Comparison of ENCODE assay signal across 9 cellular contexts in the genomic region with DNA sequence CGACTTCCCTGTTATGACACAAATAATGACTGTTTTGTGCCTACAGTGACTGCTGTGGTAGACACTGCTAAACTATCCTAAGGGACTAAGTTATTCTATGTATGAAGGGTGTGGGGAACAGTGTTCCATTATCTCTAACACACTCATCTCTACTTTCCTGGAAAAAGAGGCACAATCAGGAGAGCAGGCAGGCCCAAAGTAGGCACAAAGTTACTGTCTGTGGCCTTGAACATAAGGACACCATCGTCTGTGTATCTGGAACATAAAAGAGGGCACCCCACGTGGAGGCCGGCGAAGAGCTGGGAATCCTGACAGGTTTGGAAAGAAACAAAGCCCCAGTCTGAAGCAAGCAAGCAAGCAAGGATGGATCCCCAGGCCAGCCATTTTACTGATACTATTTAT. TPM values are rescaled to one million over a fixed set of nuclear protein-coding genes. Genes with fewer than 3 reads are reported as not detected.
DNase-seq lines count a peak whose midpoint lies in the region; ATAC-seq, FAIRE-seq and TF ChIP-seq lines count a peak whose summit lies in the region.
"Had no signal": no experiment of that assay in that cellular context is flagged by ENCODE, and none has a peak within 500 bp of the region (broad histone marks: within the 10 kb centered on the region; RNA-seq: fewer than 3 reads in every experiment).

No MANE protein-coding gene starts in this region.

- peaks cover 0 to 25% of the 10 kb centered on the region in 2 experiments for H3K36me3 ChIP-seq in mesenchymal stem cell (ENCODE audit: control insufficient read depth in 1 of 2, insufficient read depth in 2 of 2, low read depth in 1 of 2, low read length in 2 of 2)

- peak overlapping the region; percentile 99 for H3K4me3 Mint-ChIP-seq in activated T-helper 1 cell treated with anti-CD3 and anti-CD28 coated beads, Interleukin-12 subunit alpha, Interleukin-12 subunit beta, Interleukin-2, Interleukin-4 antibody, amounts not matched to agents 30 ng/mL and 10 ng/mL and 1 ng/mL, durations not matched to agents 14 hours and 24 hours and 36 hours

- no peaks in the 10 kb centered on the region for H3K27me3 ChIP-seq in mesenchymal stem cell (ENCODE audit: control insufficient read depth in 1 of 2, insufficient read depth in 1 of 2, low read length in 2 of 2)

- H3K14ac ChIP-seq in mesenchymal stem cell (ENCODE audit: low read length in 2 of 2): no peak overlapping the region

- no peak overlapping the region for H2BK120ac ChIP-seq in mesenchymal stem cell (ENCODE audit: low read depth, low read length)

- no peak overlapping the region for H2BK12ac ChIP-seq in mesenchymal stem cell (ENCODE audit: low read length in 2 of 2)

- no peak overlapping the region for H3K27ac ChIP-seq in A549
- no peak overlapping the region for H3K27ac ChIP-seq in mesenchymal stem cell (ENCODE audit: low read length, poor library complexity, severe bottlenecking)
- H3K27ac ChIP-seq: epithelial cell of prostate had no signal

- no peak for DNase-seq in A549 (ENCODE audit: low read depth in 1 of 2, low spot score in 1 of 2)
- peak; percentile 25 for DNase-seq in G401 (ENCODE audit: low spot score)
- no peak for DNase-seq in activated T-helper 1 cell treated with anti-CD3 and anti-CD28 coated beads, Interleukin-12 subunit alpha, Interleukin-12 subunit beta, Interleukin-2, Interleukin-4 antibody, amounts not matched to agents 30 ng/mL and 10 ng/mL and 1 ng/mL, durations not matched to agents 14 hours and 24 hours and 36 hours (ENCODE audit: low spot score)
- peak; percentile 7 for DNase-seq in mesenchymal stem cell
- DNase-seq in NCI-H2029 treated with DMSO at 0.1 percent for 48 hours (lab: John Stamatoyannopoulos, UW): no peak
- no peak for DNase-seq in D721Med (ENCODE audit: insufficient read length, low spot score)
- DNase-seq in epidermal melanocyte (ENCODE audit: insufficient read length, low spot score): no peak

- H3K9me3 ChIP-seq in A549: no peaks in the 10 kb centered on the region
- H3K9me3 ChIP-seq in mesenchymal stem cell (ENCODE audit: control insufficient read depth, low read length): no peaks in the 10 kb centered on the region

- in situ Hi-C loops in G401 (cut with HindIII; ENCODE audit: low sequenced_read_pairs): no loop called here

- POLR2A ChIA-PET in A549 (lab: Yijun Ruan, JAX): interaction anchor here (0.7 kb wide), 1 partner anchor 169 kb away, joined by 4 read pairs; no protein-coding TSS in a partner anchor

- peaks cover 20% of the 10 kb centered on the region for H3K27me3 Mint-ChIP-seq in activated T-helper 1 cell treated with anti-CD3 and anti-CD28 coated beads, Interleukin-12 subunit alpha, Interleukin-12 subunit beta, Interleukin-2, Interleukin-4 antibody, amounts not matched to agents 30 ng/mL and 10 ng/mL and 1 ng/mL, durations not matched to agents 14 hours and 24 hours and 36 hours (ENCODE audit: insufficient read depth)

- H3K9ac ChIP-seq in mesenchymal stem cell (ENCODE audit: low read length): peak overlapping the region; percentile 2

- H3K9me3 Mint-ChIP-seq in activated T-helper 1 cell treated with anti-CD3 and anti-CD28 coated beads, Interleukin-12 subunit alpha, Interleukin-12 subunit beta, Interleukin-2, Interleukin-4 antibody, amounts not matched to agents 30 ng/mL and 10 ng/mL and 1 ng/mL, durations not matched to agents 14 hours and 24 hours and 36 hours: no peaks in the 10 kb centered on the region

- CTCF ChIA-PET in A549 (lab: Yijun Ruan, JAX): interaction anchor here (0.6 to 4.8 kb wide), 8 partner anchors 10 to 120 kb away, joined by 3 to 37 read pairs (median 4); no protein-coding TSS in a partner anchor

- H3K4me2 ChIP-seq in A549 (peak overlapping the region; percentile 98), mesenchymal stem cell (ENCODE audit: low read length, poor library complexity, severe bottlenecking) (no peak overlapping the region)

- H3K79me1 ChIP-seq in mesenchymal stem cell (replicated peaks; ENCODE audit: low read length, poor library complexity, severe bottlenecking): peaks cover 22% of the 10 kb centered on the region

- TF ChIP-seq RAD21 in A549 (conservative IDR thresholded peaks at IDR 0.05 in 1 of 2, IDR thresholded peaks at IDR 0.05 in 1 of 2): no peak

- TF ChIP-seq CTCF in A549 (IDR thresholded peaks at IDR 0.05) (no peak), D721Med (IDR thresholded peaks at IDR 0.05; ENCODE audit: insufficient read depth, missing control alignments) (no peak)

- ATAC-seq in A549: no peak
- no peak for ATAC-seq in GM19463 (IDR thresholded peaks at IDR 0.05; ENCODE audit: unreplicated experiment)

- H3K4me1 ChIP-seq in A549 (peaks cover 9% of the 10 kb centered on the region; the same call in 2 of the 3 replicates), mesenchymal stem cell (ENCODE audit: control insufficient read depth, insufficient read depth, low read depth, low read length) (peaks cover 9% of the 10 kb centered on the region)

- no peak overlapping the region for H2BK15ac ChIP-seq in mesenchymal stem cell (ENCODE audit: low read depth, poor library complexity, severe bottlenecking)

- H2BK5ac ChIP-seq in mesenchymal stem cell (ENCODE audit: low read depth, low read length, poor library complexity, severe bottlenecking): no peak overlapping the region

- H2AK5ac ChIP-seq in mesenchymal stem cell (ENCODE audit: low read length, severe bottlenecking): no peak overlapping the region

- no peak overlapping the region for H3K4ac ChIP-seq in mesenchymal stem cell (ENCODE audit: low read depth in 1 of 2, low read length in 2 of 2)

- 82% methylated on average over 5 of the region's 5 CpGs for WGBS in A549 (ENCODE audit: missing lambda C conversion rate)
- WGBS in mesenchymal stem cell: 90% methylated on average over 4 of the region's 5 CpGs

- no peak overlapping the region for H4K8ac ChIP-seq in mesenchymal stem cell (ENCODE audit: low read length)

- no peak overlapping the region for H3K23ac ChIP-seq in mesenchymal stem cell (ENCODE audit: low read length in 2 of 2)

- intact Hi-C loops in activated T-helper 1 cell treated with anti-CD3 and anti-CD28 coated beads, Interleukin-12 subunit alpha, Interleukin-12 subunit beta, Interleukin-2, Interleukin-4 antibody, amounts not matched to agents 30 ng/mL and 10 ng/mL and 1 ng/mL, durations not matched to agents 14 hours and 24 hours and 36 hours (cut with micrococcal nuclease): loop anchor here (2.0 to 5.0 kb wide), 6 partner anchors 273 to 1266 kb away; a partner anchor contains a TSS

- peaks cover 25% of the 10 kb centered on the region for H3K4me1 Mint-ChIP-seq in activated T-helper 1 cell treated with anti-CD3 and anti-CD28 coated beads, Interleukin-12 subunit alpha, Interleukin-12 subunit beta, Interleukin-2, Interleukin-4 antibody, amounts not matched to agents 30 ng/mL and 10 ng/mL and 1 ng/mL, durations not matched to agents 14 hours and 24 hours and 36 hours (ENCODE audit: low read depth)

- H2AFZ ChIP-seq in mesenchymal stem cell (ENCODE audit: low read depth, low read length): no peak overlapping the region

- no peak for TF ChIP-seq POLR2A in A549 (IDR thresholded peaks at IDR 0.05; ENCODE audit: low read length)

- H3K4me3 ChIP-seq in A549 (peak overlapping the region; percentile 93; the same call in 2 of the 3 replicates), mesenchymal stem cell (ENCODE audit: insufficient read depth in 1 of 2, low read depth in 1 of 2, low read length in 2 of 2) (peak overlapping the region in 1 of 2 experiments; percentile 100)

- no peak overlapping the region for H4K91ac ChIP-seq in mesenchymal stem cell (ENCODE audit: low read length)

- no peak overlapping the region for H3K27ac Mint-ChIP-seq in activated T-helper 1 cell treated with anti-CD3 and anti-CD28 coated beads, Interleukin-12 subunit alpha, Interleukin-12 subunit beta, Interleukin-2, Interleukin-4 antibody, amounts not matched to agents 30 ng/mL and 10 ng/mL and 1 ng/mL, durations not matched to agents 14 hours and 24 hours and 36 hours

- H3K18ac ChIP-seq in mesenchymal stem cell (ENCODE audit: low read depth in 1 of 2, low read length in 2 of 2): no peak overlapping the region

- TF ChIP-seq EP300 in A549 (IDR thresholded peaks at IDR 0.05): no peak

- FAIRE-seq in A549 (lab: Jason Lieb, UNC) (no peak), D721Med (lab: Jason Lieb, UNC) (no peak)

- peaks cover 8% of the 10 kb centered on the region for H3K36me3 Mint-ChIP-seq in activated T-helper 1 cell treated with anti-CD3 and anti-CD28 coated beads, Interleukin-12 subunit alpha, Interleukin-12 subunit beta, Interleukin-2, Interleukin-4 antibody, amounts not matched to agents 30 ng/mL and 10 ng/mL and 1 ng/mL, durations not matched to agents 14 hours and 24 hours and 36 hours (ENCODE audit: low read depth)

RNA-seq across cellular contexts. Expression of a gene that starts 1.5 kb away (rescaled TPM):
- 19.1 and 20.7 TPM in 2 replicates for polyA plus RNA-seq in A549 (2011; rRNA removed)
- polyA plus RNA-seq in A549 (2012; cell fraction: cytosol; rRNA removed): 9.4 and 10.1 TPM in 2 replicates
- polyA plus RNA-seq in A549 (2012; cell fraction: nucleus; rRNA removed): 30.4 and 44.7 TPM in 2 replicates
- polyA plus RNA-seq in A549 (2017; fragmentation: RNase III; extraction: RNeasy Plus Mini Kit Qiagen cat#74134 plus additional on column Dnase treatment): 13.3 to 15.5 TPM (median 14.2 TPM) in 3 replicates
- polyA minus RNA-seq in A549 (2011; rRNA and poly(A)+ RNA removed): 11.5 and 13.9 TPM in 2 replicates
- total RNA-seq in G401 (2014; rRNA removed; shearing (Covaris generic)): 7.4 and 8.6 TPM in 2 replicates
- total RNA-seq in activated T-helper 1 cell treated with anti-CD3 and anti-CD28 coated beads, Interleukin-12 subunit alpha, Interleukin-12 subunit beta, Interleukin-2, Interleukin-4 antibody, amounts not matched to agents 30 ng/mL and 10 ng/mL and 1 ng/mL, durations not matched to agents 14 hours and 24 hours and 36 hours: 18.0 and 18.7 TPM in 2 replicates
- polyA plus RNA-seq in mesenchymal stem cell (2013, experiment 1 of 2): 14.0 TPM
- polyA plus RNA-seq in mesenchymal stem cell (2013, experiment 2 of 2): 13.5 TPM

RNA-seq across cellular contexts. Expression of a gene that starts 15.4 kb away (rescaled TPM):
- polyA plus RNA-seq in A549 (2011; rRNA removed): not detected in 2 replicates
- not detected in 2 replicates for polyA plus RNA-seq in A549 (2012; cell fraction: cytosol; rRNA removed)
- not detected in 2 replicates for polyA plus RNA-seq in A549 (2012; cell fraction: nucleus; rRNA removed)
- polyA plus RNA-seq in A549 (2017; fragmentation: RNase III; extraction: RNeasy Plus Mini Kit Qiagen cat#74134 plus additional on column Dnase treatment): not detected in 3 replicates
- not detected in 2 replicates for polyA minus RNA-seq in A549 (2011; rRNA and poly(A)+ RNA removed)
- total RNA-seq in G401 (2014; rRNA removed; shearing (Covaris generic)): not detected in 2 replicates
- total RNA-seq in activated T-helper 1 cell treated with anti-CD3 and anti-CD28 coated beads, Interleukin-12 subunit alpha, Interleukin-12 subunit beta, Interleukin-2, Interleukin-4 antibody, amounts not matched to agents 30 ng/mL and 10 ng/mL and 1 ng/mL, durations not matched to agents 14 hours and 24 hours and 36 hours: not detected in 2 replicates
- polyA plus RNA-seq in mesenchymal stem cell (2013, experiment 1 of 2): not detected
- polyA plus RNA-seq in mesenchymal stem cell (2013, experiment 2 of 2): not detected

RNA-seq across cellular contexts. Expression of a gene that starts 36.7 kb away (rescaled TPM):
- polyA plus RNA-seq in A549 (2011; rRNA removed) (not detected in 2 replicates), A549 (2017; fragmentation: RNase III; extraction: RNeasy Plus Mini Kit Qiagen cat#74134 plus additional on column Dnase treatment) (not detected in 3 replicates)
- polyA plus RNA-seq in A549 (2012; cell fraction: cytosol; rRNA removed): not detected in 2 replicates
- not detected in 2 replicates for polyA plus RNA-seq in A549 (2012; cell fraction: nucleus; rRNA removed)
- polyA minus RNA-seq in A549 (2011; rRNA and poly(A)+ RNA removed): not detected in 2 replicates
- not detected in 2 replicates for total RNA-seq in G401 (2014; rRNA removed; shearing (Covaris generic))
- total RNA-seq in activated T-helper 1 cell treated with anti-CD3 and anti-CD28 coated beads, Interleukin-12 subunit alpha, Interleukin-12 subunit beta, Interleukin-2, Interleukin-4 antibody, amounts not matched to agents 30 ng/mL and 10 ng/mL and 1 ng/mL, durations not matched to agents 14 hours and 24 hours and 36 hours: not detected in 2 replicates
- polyA plus RNA-seq in mesenchymal stem cell (2013, experiment 1 of 2): not detected
- not detected for polyA plus RNA-seq in mesenchymal stem cell (2013, experiment 2 of 2)

Comparison
In these comparisons a context has a peak if more than half of its experiments do, and no peak if none do; other contexts are left out.
1. DNase-seq: peak in G401 (single experiment) and mesenchymal stem cell (single experiment); none in A549 (0 of 2), activated T-helper 1 cell treated with anti-CD3 and anti-CD28 coated beads, Interleukin-12 subunit alpha, Interleukin-12 subunit beta, Interleukin-2, Interleukin-4 antibody, amounts not matched to agents 30 ng/mL and 10 ng/mL and 1 ng/mL, durations not matched to agents 14 hours and 24 hours and 36 hours (single experiment), NCI-H2029 treated with DMSO at 0.1 percent for 48 hours (single experiment), D721Med (single experiment) and epidermal melanocyte (single experiment).